8 cellular contexts compared by ENCODE assay signal in the genomic region with DNA sequence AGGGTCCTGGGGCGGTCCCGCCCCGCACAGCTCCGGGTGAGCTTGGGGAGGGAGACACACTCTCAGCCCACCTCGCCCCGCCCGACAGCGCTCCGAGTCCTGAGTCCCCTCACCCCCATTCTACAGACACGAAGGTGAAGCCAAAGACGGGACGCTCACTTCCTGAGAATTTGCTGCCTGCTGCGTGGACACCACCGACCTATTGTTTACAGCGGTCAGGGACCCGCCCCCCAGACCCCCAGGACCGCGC. TPM values are rescaled to one million over a fixed set of nuclear protein-coding genes. Genes with fewer than 3 reads are reported as not detected.
DNase-seq lines count a peak whose midpoint lies in the region; ATAC-seq, FAIRE-seq and TF ChIP-seq lines count a peak whose summit lies in the region.

No MANE protein-coding gene starts in this region.

- TF ChIP-seq CTCF in GM12878 (IDR thresholded peaks at IDR 0.05 in 2 of 3, conservative IDR thresholded peaks at IDR 0.05 in 1 of 3; ENCODE audit: control insufficient read depth in 2 of 3, extremely low read depth in 1 of 3, insufficient read depth in 1 of 3, low read depth in 3 of 3, low read length in 3 of 3): no peak
- TF ChIP-seq CTCF in lung (IDR thresholded peaks at IDR 0.05; ENCODE audit: control extremely low read depth, extremely low read depth): no peak
- TF ChIP-seq CTCF in type B pancreatic cell (conservative IDR thresholded peaks at IDR 0.05): no peak

- ATAC-seq in HG03135 (IDR thresholded peaks at IDR 0.05; ENCODE audit: unreplicated experiment): peak; percentile 9
- ATAC-seq in GM12878: no peak; the same call in 2 of the 3 replicates
- no peak for ATAC-seq in lung (ENCODE audit: insufficient read depth, low FRiP score)
- no peak for ATAC-seq in HG02885 (IDR thresholded peaks at IDR 0.05; ENCODE audit: poor library complexity, unreplicated experiment)

- no peak for DNase-seq in CD8-positive, alpha-beta memory T cell
- no peak for DNase-seq in GM12878 (ENCODE audit: low read depth, low spot score)
- DNase-seq in lung (ENCODE audit: low spot score): no peak
- DNase-seq in type B pancreatic cell (ENCODE audit: extremely low spot score, unreplicated experiment): no peak
- DNase-seq in Ammon's horn (ENCODE audit: low spot score): no peak
- no peak for DNase-seq in DMS 273 treated with DMSO at 0.1 percent for 48 hours (lab: John Stamatoyannopoulos, UW)

- no peak for TF ChIP-seq POLR2A in GM12878 (IDR thresholded peaks at IDR 0.05; ENCODE audit: low read depth, low read length)

- peak overlapping the region; percentile 87 for H2AFZ ChIP-seq in GM12878 (ENCODE audit: control insufficient read depth, low read depth, low read length)

- no peaks in the 10 kb centered on the region for H3K36me3 ChIP-seq in CD8-positive, alpha-beta memory T cell (ENCODE audit: insufficient read depth, low read length)
- 0 out of 4 replicates have a peak, but pooled peaks cover 0 to 2% of the 10 kb centered on the region in 2 experiments for H3K36me3 ChIP-seq in GM12878 (ENCODE audit: control insufficient read depth in 2 of 2, insufficient read depth in 2 of 2, low read length in 1 of 2)
- H3K36me3 ChIP-seq in lung (ENCODE audit: control insufficient read depth in 2 of 2, insufficient read depth in 2 of 2, low read length in 2 of 2): no peaks in the 10 kb centered on the region

- SMC1A ChIA-PET in GM12878 (lab: Charles Lee; ENCODE audit: uncharacterized antibody, unreplicated experiment): no interaction called here

- in situ Hi-C loops in GM12878 (cut with MboI): no loop called here

- H3K9ac ChIP-seq in GM12878 (ENCODE audit: control insufficient read depth, insufficient read depth, low read length): peak overlapping the region; percentile 90

- H3K79me2 ChIP-seq in GM12878 (ENCODE audit: control insufficient read depth, insufficient read depth, low read length): peaks cover 32% of the 10 kb centered on the region

- RAD21 ChIA-PET in GM12878 (lab: Charles Lee; ENCODE audit: unreplicated experiment): no interaction called here

- CTCF ChIA-PET in CD8-positive, alpha-beta memory T cell (lab: Charles Lee): no interaction called here
- CTCF ChIA-PET in GM12878 (lab: Yijun Ruan, JAX): no interaction called here

- peak overlapping the region; percentile 87 to 99 (median 98) for H3K27ac Mint-ChIP-seq in CD8-positive, alpha-beta memory T cell
- H3K27ac Mint-ChIP-seq in type B pancreatic cell: peak overlapping the region; percentile 98

- H3K9me3 ChIP-seq in CD8-positive, alpha-beta memory T cell (ENCODE audit: low read length): peaks cover 19% of the 10 kb centered on the region
- H3K9me3 ChIP-seq in GM12878 (replicated peaks; ENCODE audit: control insufficient read depth, insufficient read depth, low read length): peaks cover 21% of the 10 kb centered on the region
- H3K9me3 ChIP-seq in lung (ENCODE audit: control insufficient read depth in 2 of 2, insufficient read depth in 1 of 2, low read length in 1 of 2): no peaks in the 10 kb centered on the region

- H3K4me2 ChIP-seq in GM12878 (ENCODE audit: control insufficient read depth, insufficient read depth): peak overlapping the region; percentile 61

- FAIRE-seq in GM12878 (lab: Jason Lieb, UNC): no peak

- TSS peak; percentile 86 for BruUV-seq in GM12878 (replicated peaks; lab: Mats Ljungman, UMichigan)

- H3K4me3 ChIP-seq in CD8-positive, alpha-beta memory T cell (ENCODE audit: low read length): peak overlapping the region; percentile 95
- H3K4me3 ChIP-seq in GM12878: peak overlapping the region; percentile 82
- H3K4me3 ChIP-seq in lung: peak overlapping the region; percentile 80

- WGBS in GM12878 (ENCODE audit: insufficient coverage, insufficient replicate concordance, low lambda C conversion rate, missing lambda C conversion rate): 2% methylated on average over 16 of the region's 18 CpGs
- WGBS in lung, 2 donors: 1% methylated on average over 15 to 18 of the region's 18 CpGs

- H3K4me1 Mint-ChIP-seq in CD8-positive, alpha-beta memory T cell: peaks cover 42 to 51% (median 48%) of the 10 kb centered on the region in 3 donors
- H3K4me1 Mint-ChIP-seq in type B pancreatic cell (ENCODE audit: unreplicated experiment): peaks cover 24% of the 10 kb centered on the region

- H3K9me3 Mint-ChIP-seq in CD8-positive, alpha-beta memory T cell: peaks cover 6 to 28% (median 21%) of the 10 kb centered on the region in 5 donors
- peaks cover 8% of the 10 kb centered on the region for H3K9me3 Mint-ChIP-seq in type B pancreatic cell

- no peaks in the 10 kb centered on the region for H3K27me3 ChIP-seq in CD8-positive, alpha-beta memory T cell (ENCODE audit: insufficient read depth, low read length, poor library complexity, severe bottlenecking)
- H3K27me3 ChIP-seq in GM12878 (replicated peaks in 1 of 2; ENCODE audit: control insufficient read depth in 2 of 2, insufficient read depth in 2 of 2, low read length in 1 of 2) (no peaks in the 10 kb centered on the region), lung (ENCODE audit: control insufficient read depth, insufficient read depth) (no peaks in the 10 kb centered on the region)

- peak overlapping the region; percentile 90 for H3K27ac ChIP-seq in CD8-positive, alpha-beta memory T cell (ENCODE audit: low read depth, low read length)
- peak overlapping the region; percentile 91 for H3K27ac ChIP-seq in GM12878 (ENCODE audit: control insufficient read depth, insufficient read depth)
- peak overlapping the region; percentile 90 to 93 for H3K27ac ChIP-seq in lung (ENCODE audit: low read depth in 1 of 2, low read length in 1 of 2)

- POLR2A ChIA-PET in CD8-positive, alpha-beta memory T cell (lab: Charles Lee): interaction anchor here (2.0 to 2.7 kb wide), 2 partner anchors 137 to 212 kb away, joined by 6 to 10 read pairs; a partner anchor contains a TSS
- POLR2A ChIA-PET in GM12878 (lab: Charles Lee): no interaction called here

- peaks cover 15% of the 10 kb centered on the region for H3K4me1 ChIP-seq in CD8-positive, alpha-beta memory T cell (ENCODE audit: insufficient read depth, low read length)
- H3K4me1 ChIP-seq in GM12878 (ENCODE audit: control insufficient read depth, insufficient read depth, low read length): no peaks in the 10 kb centered on the region
- peaks cover 6 to 11% of the 10 kb centered on the region in 2 donors for H3K4me1 ChIP-seq in lung (ENCODE audit: control insufficient read depth in 2 of 2, insufficient read depth in 2 of 2, low read length in 2 of 2)

- peaks cover 0 to 6% of the 10 kb centered on the region in 2 donors for H3K27me3 Mint-ChIP-seq in CD8-positive, alpha-beta memory T cell
- H3K27me3 Mint-ChIP-seq in type B pancreatic cell: no peaks in the 10 kb centered on the region

- intact Hi-C loops in GM12878 (cut with micrococcal nuclease; ENCODE audit: unreplicated experiment): loop anchor here (5.0 kb wide), 1 partner anchor 95 kb away; no protein-coding TSS in a partner anchor

- H3K36me3 Mint-ChIP-seq in CD8-positive, alpha-beta memory T cell: peaks cover 10 to 43% (median 41%) of the 10 kb centered on the region in 3 donors
- peaks cover 33% of the 10 kb centered on the region for H3K36me3 Mint-ChIP-seq in type B pancreatic cell

- H4K20me1 ChIP-seq in GM12878 (ENCODE audit: control insufficient read depth, insufficient read depth): no peaks in the 10 kb centered on the region

- no peak for TF ChIP-seq RAD21 in GM12878 (IDR thresholded peaks at IDR 0.05; ENCODE audit: insufficient read depth, low read depth, low read length)

- no peak for TF ChIP-seq EP300 in GM12878 (IDR thresholded peaks at IDR 0.05; ENCODE audit: borderline replicate concordance in 1 of 2, control insufficient read depth in 1 of 2, low read depth in 2 of 2, low read length in 2 of 2)

- peak overlapping the region; percentile 96 to 99 (median 98) for H3K4me3 Mint-ChIP-seq in CD8-positive, alpha-beta memory T cell
- peak overlapping the region; percentile 100 for H3K4me3 Mint-ChIP-seq in type B pancreatic cell

RNA-seq across cellular contexts. Expression of a gene that starts 0.8 kb away (rescaled TPM):
- 10 to 100 TPM; 20.8 to 22.1 TPM for total RNA-seq in CD8-positive, alpha-beta memory T cell
- polyA plus RNA-seq in CD8-positive, alpha-beta memory T cell: 8.6 TPM
- total RNA-seq in GM12878 (2013; cell fraction: nucleolus; rRNA removed): 130 and 142 TPM in 2 replicates
- 16.5 and 22.9 TPM in 2 replicates for total RNA-seq in GM12878 (2014; rRNA removed)
- total RNA-seq in GM12878 (2014; rRNA removed; fragmentation: Illumina TruSeq; extraction: Trizol): 25.1 and 25.2 TPM in 2 replicates
- total RNA-seq in GM12878 (2021): 16.0 and 16.7 TPM in 2 replicates
- 4.3 TPM for polyA plus RNA-seq in GM12878 (2011; ENCODE audit: low read depth)
- 6.1 and 10.2 TPM in 2 replicates for polyA plus RNA-seq in GM12878 (2011; rRNA removed)
- polyA plus RNA-seq in GM12878 (2011; cell fraction: cytosol; rRNA removed): 3.0 TPM in 2 replicates
- polyA plus RNA-seq in GM12878 (2011; cell fraction: nucleus; rRNA removed): 6.2 and 7.0 TPM in 2 replicates
- polyA plus RNA-seq in GM12878 (2012): 9.6 and 11.5 TPM in 2 replicates
- polyA plus RNA-seq in GM12878 (2014; fragmentation: Illumina TruSeq; extraction: Trizol): 15.5 and 19.0 TPM in 2 replicates
- 1 to 10 TPM; 3.9 to 5.4 TPM for polyA plus RNA-seq in GM12878 (2014; fragmentation: Nextera tagmentation; extraction: Ambion mirVana)
- 9.9 and 10.1 TPM in 2 replicates for polyA plus RNA-seq in GM12878 (2014; rRNA removed)
- polyA plus RNA-seq in GM12878 (2016; fragmentation: Nextera tagmentation; extraction: Ambion mirVana): 10 to 100 TPM in 1 of 2 experiments, 1 to 10 TPM in 1; 7.5 to 11.1 TPM
- polyA minus RNA-seq in GM12878 (2011; rRNA and poly(A)+ RNA removed): 6.7 and 6.8 TPM in 2 replicates
- 2.4 and 4.9 TPM in 2 replicates for polyA minus RNA-seq in GM12878 (2011; cell fraction: cytosol; rRNA and poly(A)+ RNA removed)
- polyA minus RNA-seq in GM12878 (2011; cell fraction: nucleus; rRNA and poly(A)+ RNA removed): 6.4 and 9.0 TPM in 2 replicates
- 10 to 100 TPM; 18.9 to 68.4 TPM for total RNA-seq in lung
- polyA plus RNA-seq in lung: 1 to 10 TPM; 2.8 to 4.9 TPM
- total RNA-seq in type B pancreatic cell (ENCODE audit: low replicate concordance): 22.9 and 31.7 TPM in 2 replicates

RNA-seq across cellular contexts. Expression of a gene that starts 31.5 kb away (rescaled TPM):
- not detected for total RNA-seq in CD8-positive, alpha-beta memory T cell
- polyA plus RNA-seq in CD8-positive, alpha-beta memory T cell: not detected
- total RNA-seq in GM12878 (2013; cell fraction: nucleolus; rRNA removed): not detected in 2 replicates
- total RNA-seq in GM12878 (2014; rRNA removed) (not detected in 2 replicates), GM12878 (2014; rRNA removed; fragmentation: Illumina TruSeq; extraction: Trizol) (not detected in 2 replicates), GM12878 (2021) (not detected in 2 replicates), lung (1 to 10 TPM in 1 of 2 donors, not detected in 1; 3.5 TPM), type B pancreatic cell (ENCODE audit: low replicate concordance) (1.7 and 2.7 TPM in 2 replicates)
- 0.10 TPM for polyA plus RNA-seq in GM12878 (2011; ENCODE audit: low read depth)
- polyA plus RNA-seq in GM12878 (2011; rRNA removed) (not detected in 2 replicates), GM12878 (2014; fragmentation: Illumina TruSeq; extraction: Trizol) (not detected in 2 replicates), GM12878 (2014; fragmentation: Nextera tagmentation; extraction: Ambion mirVana) (not detected), GM12878 (2014; rRNA removed) (not detected in 2 replicates), GM12878 (2016; fragmentation: Nextera tagmentation; extraction: Ambion mirVana) (not detected), lung (under 1 TPM in 1 of 2 donors, not detected in 1; 0.02 TPM)
- polyA plus RNA-seq in GM12878 (2011; cell fraction: cytosol; rRNA removed): not detected in 2 replicates
- not detected in 2 replicates for polyA plus RNA-seq in GM12878 (2011; cell fraction: nucleus; rRNA removed)
- not detected in 2 replicates for polyA plus RNA-seq in GM12878 (2012)
- polyA minus RNA-seq in GM12878 (2011; rRNA and poly(A)+ RNA removed): not detected in 2 replicates
- not detected in 2 replicates for polyA minus RNA-seq in GM12878 (2011; cell fraction: cytosol; rRNA and poly(A)+ RNA removed)
- not detected in 2 replicates for polyA minus RNA-seq in GM12878 (2011; cell fraction: nucleus; rRNA and poly(A)+ RNA removed)
